Comparison of ENCODE assay signal across 9 cellular contexts in the genomic region with DNA sequence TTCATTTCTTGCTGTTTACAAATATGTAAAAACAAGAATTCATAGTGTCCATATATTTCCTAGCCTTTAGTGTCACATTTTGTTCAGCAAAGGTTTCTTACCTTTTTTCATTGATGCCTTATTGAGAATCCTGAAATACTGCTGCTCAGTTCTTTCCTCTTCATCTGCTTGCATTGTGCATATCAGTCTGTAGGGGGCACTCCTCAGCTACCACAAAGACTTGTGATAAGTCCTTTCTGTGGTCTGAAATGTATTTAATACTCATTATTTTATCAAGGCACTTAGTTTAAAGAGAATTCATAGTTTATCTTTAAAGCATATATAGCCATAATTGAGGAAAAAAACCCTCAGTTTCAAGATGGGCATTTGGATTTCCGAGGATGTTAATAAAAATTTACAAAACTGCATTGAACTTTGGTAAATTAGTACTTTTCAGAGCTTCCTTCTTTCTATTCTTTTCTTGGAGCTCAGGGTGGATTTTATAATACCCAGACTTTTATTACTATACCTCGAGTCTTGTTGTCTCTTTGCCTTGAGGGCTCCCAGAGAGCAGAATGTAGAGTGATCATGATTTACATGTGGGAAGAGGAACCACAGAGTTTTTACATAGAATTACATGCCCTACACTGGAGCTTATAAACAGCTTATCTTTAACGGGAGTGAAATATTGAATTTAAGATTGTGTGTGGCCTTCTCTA.
DNase-seq lines count a peak whose midpoint lies in the region; ATAC-seq and TF ChIP-seq lines count a peak whose summit lies in the region.
"Had no signal": no experiment of that assay in that cellular context is flagged by ENCODE, and none has a peak within 500 bp of the region (broad histone marks: within the 10 kb centered on the region; RNA-seq: fewer than 3 reads in every experiment).

No MANE protein-coding gene starts in this region.

- peak; percentile 72 for TF ChIP-seq RAD21 in SK-N-SH (IDR thresholded peaks at IDR 0.05; ENCODE audit: low read length)

- no peaks in the 10 kb centered on the region for H3K9me3 ChIP-seq in Loucy (ENCODE audit: insufficient read depth, low read depth, low read length)
- no peaks in the 10 kb centered on the region for H3K9me3 ChIP-seq in SK-N-SH
- H3K9me3 ChIP-seq in psoas muscle, result no peaks in the 10 kb centered on the region

- H3K4me3 Mint-ChIP-seq in activated CD8-positive, alpha-beta memory T cell treated with anti-CD3 and anti-CD28 coated beads, Interleukin-2, amount 10 ng/mL, durations not matched to agents 7 days and 5 days, result no peak overlapping the region
- H3K4me3 Mint-ChIP-seq: dendritic cell treated with granulocyte-macrophage colony-stimulating factor and Interleukin-4, amounts not matched to agents 40 ng/mL and 50 ng/mL, for 4 days had no signal

- H3K4me1 ChIP-seq in Loucy (ENCODE audit: insufficient read depth, low read length, poor library complexity, severe bottlenecking) (peaks cover 27% of the 10 kb centered on the region), SK-N-SH (ENCODE audit: control insufficient read depth in 1 of 2, insufficient read depth in 2 of 2, low read depth in 1 of 2, low read length in 1 of 2) (no peaks in the 10 kb centered on the region), psoas muscle (no peaks in the 10 kb centered on the region)

- no peak overlapping the region for H3K4me2 ChIP-seq in Loucy (ENCODE audit: low read depth, low read length, poor library complexity, severe bottlenecking)
- H3K4me2 ChIP-seq in SK-N-SH, result no peak overlapping the region

- H3K27me3 ChIP-seq in Loucy (ENCODE audit: insufficient read depth, low read length, poor library complexity, severe bottlenecking) (no peaks in the 10 kb centered on the region), SK-N-SH (ENCODE audit: insufficient read depth) (no peaks in the 10 kb centered on the region; the same call in 1 of the 2 replicates), psoas muscle (ENCODE audit: insufficient read depth in 3 of 3, low read length in 2 of 3) (no peaks in the 10 kb centered on the region)

- 10% methylated on average over 3 of the region's 3 CpGs for WGBS in SK-N-SH (ENCODE audit: low lambda C conversion rate)
- 27 to 38% (median 35%) methylated on average over 3 of the region's 3 CpGs for WGBS in psoas muscle, 3 donors

- H3K27ac Mint-ChIP-seq in activated CD8-positive, alpha-beta memory T cell treated with anti-CD3 and anti-CD28 coated beads, Interleukin-2, amount 10 ng/mL, durations not matched to agents 7 days and 5 days, result no peak overlapping the region
- H3K27ac Mint-ChIP-seq: dendritic cell treated with granulocyte-macrophage colony-stimulating factor and Interleukin-4, amounts not matched to agents 40 ng/mL and 50 ng/mL, for 4 days had no signal

- peak; percentile 44 for DNase-seq in activated CD8-positive, alpha-beta memory T cell treated with anti-CD3 and anti-CD28 coated beads, Interleukin-2, amount 10 ng/mL, durations not matched to agents 7 days and 5 days
- no peak for DNase-seq in activated CD8-positive, alpha-beta memory T cell treated with anti-CD3 and anti-CD28 coated beads, Interleukin-2, amount 50 U/mL, for 4 hours
- DNase-seq in SK-N-SH, result peak; percentile 12
- peak; percentile 69 for DNase-seq in fibroblast of gingiva (ENCODE audit: low read depth)
- no peak for DNase-seq in psoas muscle

- H3K79me2 ChIP-seq in Loucy (ENCODE audit: insufficient read depth, low read length) (no peaks in the 10 kb centered on the region), SK-N-SH (ENCODE audit: insufficient read depth) (no peaks in the 10 kb centered on the region)

- ATAC-seq in activated CD8-positive, alpha-beta memory T cell treated with anti-CD3 and anti-CD28 coated beads, Interleukin-2, amount 10 ng/mL, durations not matched to agents 7 days and 5 days, result no peak
- ATAC-seq in psoas muscle (no peak), GM19328 (IDR thresholded peaks at IDR 0.05; ENCODE audit: unreplicated experiment) (no peak), GM18511 (IDR thresholded peaks at IDR 0.05; ENCODE audit: unreplicated experiment) (no peak)

- H3K9me2 ChIP-seq in Loucy (replicated peaks; ENCODE audit: low read depth, low read length), result no peaks in the 10 kb centered on the region
- H3K9me2 ChIP-seq in SK-N-SH, result no peaks in the 10 kb centered on the region

- no peaks in the 10 kb centered on the region for H3K36me3 Mint-ChIP-seq in activated CD8-positive, alpha-beta memory T cell treated with anti-CD3 and anti-CD28 coated beads, Interleukin-2, amount 10 ng/mL, durations not matched to agents 7 days and 5 days

- H3K4me3 ChIP-seq in Loucy (ENCODE audit: low read length, poor library complexity, severe bottlenecking) (no peak overlapping the region), SK-N-SH (ENCODE audit: low read depth in 2 of 2, low read length in 1 of 2) (no peak overlapping the region; a peak in 1 of 4 replicates), psoas muscle (no peak overlapping the region)

- H4K20me1 ChIP-seq in Loucy (ENCODE audit: insufficient read depth, low read length, poor library complexity, severe bottlenecking) (no peaks in the 10 kb centered on the region), SK-N-SH (ENCODE audit: insufficient read depth) (no peaks in the 10 kb centered on the region)

- H2AFZ ChIP-seq in Loucy (ENCODE audit: low read length), result no peak overlapping the region
- H2AFZ ChIP-seq in SK-N-SH (ENCODE audit: low read depth), result no peak overlapping the region

- TF ChIP-seq EP300 in SK-N-SH (IDR thresholded peaks at IDR 0.05; ENCODE audit: borderline replicate concordance in 1 of 2, low read depth in 1 of 2, low read length in 1 of 2), result no peak

- POLR2A ChIA-PET in SK-N-SH (lab: Yijun Ruan, JAX), result no interaction called here

- intact Hi-C loops in psoas muscle (cut with DNase I), result no loop called here

- CTCF ChIA-PET in activated CD8-positive, alpha-beta memory T cell treated with anti-CD3 and anti-CD28 coated beads, Interleukin-2, amount 10 ng/mL, durations not matched to agents 7 days and 5 days (lab: Charles Lee), result interaction anchor here (0.8 to 1.6 kb wide), 4 partner anchors 14 to 19 kb away, joined by 3 read pairs; no protein-coding TSS in a partner anchor
- CTCF ChIA-PET in SK-N-SH (lab: Yijun Ruan, JAX), result interaction anchor here (0.6 to 1.6 kb wide), 18 partner anchors 8 to 1379 kb away, joined by 3 to 6 read pairs (median 4); no protein-coding TSS in a partner anchor

- H3K27ac ChIP-seq in SK-N-SH (ENCODE audit: low read depth in 2 of 2, low read length in 1 of 2), result no peak overlapping the region
- no peak overlapping the region for H3K27ac ChIP-seq in psoas muscle

- TF ChIP-seq CTCF in Loucy (conservative IDR thresholded peaks at IDR 0.05; ENCODE audit: low read length), result peak; percentile 97
- TF ChIP-seq CTCF in SK-N-SH (IDR thresholded peaks at IDR 0.05), result peak; percentile 79
- TF ChIP-seq CTCF in psoas muscle (IDR thresholded peaks at IDR 0.05), result peak; percentile 47

- no peaks in the 10 kb centered on the region for H3K36me3 ChIP-seq in Loucy (ENCODE audit: insufficient read depth, low read length)
- no peaks in the 10 kb centered on the region for H3K36me3 ChIP-seq in SK-N-SH (replicated peaks in 1 of 2; ENCODE audit: control insufficient read depth in 1 of 2, insufficient read depth in 2 of 2, low read length in 1 of 2)
- no peaks in the 10 kb centered on the region for H3K36me3 ChIP-seq in psoas muscle (ENCODE audit: insufficient read depth in 1 of 2, low read depth in 1 of 2)

- H3F3A ChIP-seq in Loucy (ENCODE audit: low read depth), result no peaks in the 10 kb centered on the region
- no peaks in the 10 kb centered on the region for H3F3A ChIP-seq in SK-N-SH (replicated peaks; ENCODE audit: insufficient read depth)

- H3K27me3 Mint-ChIP-seq in activated CD8-positive, alpha-beta memory T cell treated with anti-CD3 and anti-CD28 coated beads, Interleukin-2, amount 10 ng/mL, durations not matched to agents 7 days and 5 days, result peaks cover 44% of the 10 kb centered on the region

- no peaks in the 10 kb centered on the region for H3K9me3 Mint-ChIP-seq in activated CD8-positive, alpha-beta memory T cell treated with anti-CD3 and anti-CD28 coated beads, Interleukin-2, amount 10 ng/mL, durations not matched to agents 7 days and 5 days (ENCODE audit: low read depth)
- H3K9me3 Mint-ChIP-seq: dendritic cell treated with granulocyte-macrophage colony-stimulating factor and Interleukin-4, amounts not matched to agents 40 ng/mL and 50 ng/mL, for 4 days had no signal

- H3K9ac ChIP-seq in Loucy (ENCODE audit: low read depth, low read length, poor library complexity, severe bottlenecking), result no peak overlapping the region
- H3K9ac ChIP-seq in SK-N-SH, result no peak overlapping the region

- peaks cover 8% of the 10 kb centered on the region for H3K4me1 Mint-ChIP-seq in activated CD8-positive, alpha-beta memory T cell treated with anti-CD3 and anti-CD28 coated beads, Interleukin-2, amount 10 ng/mL, durations not matched to agents 7 days and 5 days

TF ChIP-seq in SK-N-SH, 30 proteins besides CTCF, POLR2A, EP300 and RAD21:
- peak; percentile 29; the same call in 1 of the 2 replicates for TF ChIP-seq SMC3 (IDR thresholded peaks at IDR 0.05; ENCODE audit: low read depth, low read length)
- no peak for TF ChIP-seq ELF1 (IDR thresholded peaks at IDR 0.05)

Comparison
In these comparisons a context has a peak if more than half of its experiments do, and no peak if none do; other contexts are left out.
1. DNase-seq: peak in activated CD8-positive, alpha-beta memory T cell treated with anti-CD3 and anti-CD28 coated beads, Interleukin-2, amount 10 ng/mL, durations not matched to agents 7 days and 5 days (single experiment), SK-N-SH (single experiment) and fibroblast of gingiva (single experiment); none in activated CD8-positive, alpha-beta memory T cell treated with anti-CD3 and anti-CD28 coated beads, Interleukin-2, amount 50 U/mL, for 4 hours (single experiment) and psoas muscle (0 of 2).
2. CTCF ChIP-seq: peak in every context shown above with its lines; median percentile 97 in Loucy; 79 in SK-N-SH; 47 in psoas muscle.